In the genomic region with DNA sequence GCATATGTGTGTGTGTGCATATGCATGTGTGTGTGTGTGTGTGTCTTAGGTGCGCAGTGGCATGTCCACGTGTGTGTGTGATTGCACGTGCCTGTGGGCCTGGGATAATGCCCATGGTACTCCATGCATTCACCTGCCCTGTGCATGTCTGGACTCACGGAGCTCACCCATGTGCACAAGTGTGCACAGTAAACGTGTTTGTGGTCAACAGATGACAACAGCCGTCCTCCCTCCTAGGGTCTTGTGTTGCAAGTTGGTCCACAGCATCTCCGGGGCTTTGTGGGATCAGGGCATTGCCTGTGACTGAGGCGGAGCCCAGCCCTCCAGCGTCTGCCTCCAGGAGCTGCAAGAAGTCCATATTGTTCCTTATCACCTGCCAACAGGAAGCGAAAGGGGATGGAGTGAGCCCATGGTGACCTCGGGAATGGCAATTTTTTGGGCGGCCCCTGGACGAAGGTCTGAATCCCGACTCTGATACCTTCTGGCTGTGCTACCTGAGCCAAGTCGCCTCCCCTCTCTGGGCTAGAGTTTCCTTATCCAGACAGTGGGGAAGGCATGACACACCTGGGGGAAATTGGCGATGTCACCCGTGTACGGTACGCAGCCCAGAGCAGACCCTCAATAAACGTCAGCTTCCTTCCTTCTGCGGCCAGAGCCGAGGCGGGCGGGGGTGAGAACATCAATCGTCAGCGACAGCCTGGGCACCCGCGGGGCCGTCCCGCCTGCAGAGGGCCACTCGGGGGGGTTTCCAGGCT, we compare ENCODE assay signal across 9 cellular contexts. TPM values are rescaled to one million over a fixed set of nuclear protein-coding genes. Genes with fewer than 3 reads are reported as not detected.
A peak's percentile ranks its signal among the peaks of the same experiment; 100 is the strongest.
DNase-seq lines count a peak whose midpoint lies in the region; ATAC-seq, FAIRE-seq and TF ChIP-seq lines count a peak whose summit lies in the region.
"Had no signal": no experiment of that assay in that cellular context is flagged by ENCODE, and none has a peak within 500 bp of the region (broad histone marks: within the 10 kb centered on the region; RNA-seq: fewer than 3 reads in every experiment).

No MANE protein-coding gene starts in this region.

- H3K79me2 ChIP-seq in PC-9 (ENCODE audit: low read depth): no peaks in the 10 kb centered on the region

- peak; percentile 74 for DNase-seq in activated T-cell treated with anti-CD3 and anti-CD28 coated beads for 48 hours (ENCODE audit: low read depth)
- peak; percentile 31 for DNase-seq in small intestine
- no peak for DNase-seq in RCC 7860 (ENCODE audit: low spot score)
- DNase-seq in medulla oblongata (ENCODE audit: extremely low spot score): no peak
- DNase-seq in NOMO-1 treated with dmso at 0.1 percent for 144 hours (lab: John Stamatoyannopoulos, UW; ENCODE audit: unreplicated experiment): no peak
- DNase-seq in PC-9: no peak

- POLR2A ChIA-PET in PC-9 (lab: Charles Lee; ENCODE audit: unreplicated experiment): interaction anchor here (0.5 kb wide), 1 partner anchor 246 kb away, joined by 4 read pairs; the partner anchor contains the start of gene KDM8

- whole genome bisulfite sequencing in small intestine, 3 donors: 26 to 30% (median 28%) methylated on average over 31 of the region's 31 CpGs

- CTCF ChIA-PET in PC-9 (lab: Charles Lee): no interaction called here

- FAIRE-seq in small intestine (lab: Jason Lieb, UNC): no peak
- FAIRE-seq in RCC 7860 (lab: Jason Lieb, UNC): no peak

- H2AFZ ChIP-seq in PC-9: no peak overlapping the region

- H3K36me3 ChIP-seq in small intestine (ENCODE audit: control insufficient read depth in 2 of 2, insufficient read depth in 2 of 2, low read length in 2 of 2): no peaks in the 10 kb centered on the region
- H3K36me3 ChIP-seq in PC-9 (ENCODE audit: low read depth): no peaks in the 10 kb centered on the region

- ATAC-seq in GM18861 (IDR thresholded peaks at IDR 0.05; ENCODE audit: unreplicated experiment) (peak; percentile 25), HG03196 (IDR thresholded peaks at IDR 0.05; ENCODE audit: unreplicated experiment) (peak; percentile 48)
- ATAC-seq: body of pancreas had no signal

- H3K9me3 ChIP-seq in small intestine (ENCODE audit: control insufficient read depth, low read depth): no peaks in the 10 kb centered on the region
- H3K9me3 ChIP-seq in PC-9 (ENCODE audit: insufficient read depth, low read depth): no peaks in the 10 kb centered on the region

- no peaks in the 10 kb centered on the region for H4K20me1 ChIP-seq in PC-9 (ENCODE audit: insufficient read depth)

- H3K27me3 ChIP-seq in small intestine (ENCODE audit: control insufficient read depth in 2 of 2, insufficient read depth in 2 of 2, low read length in 2 of 2) (peaks cover 0 to 5% of the 10 kb centered on the region in 2 donors), PC-9 (ENCODE audit: insufficient read depth, low read depth) (peaks cover 18% of the 10 kb centered on the region)
- H3K27me3 ChIP-seq: body of pancreas had no signal

- no peak overlapping the region for H3K4me2 ChIP-seq in PC-9

- no peaks in the 10 kb centered on the region for H3K4me1 ChIP-seq in small intestine (ENCODE audit: control insufficient read depth in 2 of 2, insufficient read depth in 1 of 2, low read depth in 1 of 2, low read length in 1 of 2)
- no peaks in the 10 kb centered on the region for H3K4me1 ChIP-seq in PC-9 (replicated peaks; ENCODE audit: insufficient read depth)
- H3K4me1 ChIP-seq: body of pancreas had no signal

- no peak overlapping the region for H3K27ac ChIP-seq in small intestine (ENCODE audit: low read depth in 1 of 2, low read length in 1 of 2)
- no peak overlapping the region for H3K27ac ChIP-seq in PC-9
- H3K27ac ChIP-seq: body of pancreas had no signal

- TF ChIP-seq CTCF in PC-9 (conservative IDR thresholded peaks at IDR 0.05): no peak

- H3K9me2 ChIP-seq in PC-9 (ENCODE audit: insufficient read depth): no peaks in the 10 kb centered on the region

- intact Hi-C loops in PC-9 (cut with micrococcal nuclease; ENCODE audit: unreplicated experiment): no loop called here

- no TSS peak for BruUV-seq in PC-9 (replicated peaks; lab: Mats Ljungman, UMichigan)

- no peaks in the 10 kb centered on the region for H3F3A ChIP-seq in PC-9 (ENCODE audit: insufficient read depth, low read depth)

- no peak overlapping the region for H3K4me3 ChIP-seq in small intestine (ENCODE audit: low read depth in 1 of 2, low read length in 2 of 2)
- H3K4me3 ChIP-seq in PC-9: no peak overlapping the region
- H3K4me3 ChIP-seq: body of pancreas had no signal

RNA-seq across cellular contexts. Expression of gene IL21R, which starts 47.6 kb away (rescaled TPM):
- polyA plus RNA-seq in small intestine: under 1 TPM; under 0.01 to 0.85 (median 0.22) TPM
- total RNA-seq in PC-9 (2021): 0.35 and 3.8 TPM in 2 replicates

Comparison
In these comparisons a context has a peak if more than half of its experiments do, and no peak if none do; other contexts are left out.
1. DNase-seq: peak in activated T-cell treated with anti-CD3 and anti-CD28 coated beads for 48 hours (single experiment) and small intestine (single experiment); none in RCC 7860 (single experiment), medulla oblongata (single experiment), NOMO-1 treated with dmso at 0.1 percent for 144 hours (single experiment) and PC-9 (0 of 2).